1 cellular context compared by ENCODE assay signal in the genomic region with DNA sequence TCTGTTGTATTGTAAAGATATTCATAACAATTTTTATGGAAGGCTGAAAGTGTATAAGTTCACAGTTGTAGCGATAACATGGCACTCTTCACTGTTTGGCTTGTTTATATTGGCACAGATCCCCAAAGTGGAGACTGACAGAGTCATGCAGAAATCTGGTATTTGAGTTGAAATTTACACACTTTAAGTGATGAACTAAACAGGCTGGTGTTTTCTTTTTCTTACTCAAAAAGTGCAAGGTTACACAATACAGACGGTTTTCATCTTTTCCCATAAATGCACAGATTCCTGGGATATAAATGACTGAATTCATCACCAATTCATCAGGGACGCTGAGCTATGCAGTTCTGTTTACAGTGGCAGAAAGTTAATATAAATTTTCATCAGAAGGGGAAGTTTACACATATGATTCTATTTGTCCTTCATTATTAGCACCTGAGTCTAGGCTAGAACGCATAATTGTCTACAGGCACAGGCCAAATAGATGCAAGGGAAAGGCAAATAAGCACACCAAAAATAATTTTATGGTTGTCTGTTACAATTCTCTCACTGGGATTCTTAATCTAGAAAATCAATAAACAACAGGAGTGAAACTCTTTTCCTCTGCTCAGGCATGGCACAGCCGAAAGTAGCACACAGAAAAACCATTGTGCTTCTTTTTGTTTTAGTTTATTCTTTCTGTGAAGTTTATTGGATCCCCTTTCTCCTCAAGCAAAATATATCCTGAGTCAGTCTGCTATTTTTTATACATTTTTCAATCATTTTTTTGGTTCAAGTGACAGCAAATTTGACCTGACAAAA.
TF ChIP-seq lines count a peak whose summit lies in the region.

No MANE protein-coding gene starts in this region.

TF ChIP-seq in liver, 16 proteins besides CTCF, POLR2A, EP300 and RAD21 (continued from another document):
- TF ChIP-seq YY1 (IDR thresholded peaks at IDR 0.05) (peak; percentile 59), FOXA1 (IDR thresholded peaks at IDR 0.05) (peak; percentile 94)
